In the genomic region with DNA sequence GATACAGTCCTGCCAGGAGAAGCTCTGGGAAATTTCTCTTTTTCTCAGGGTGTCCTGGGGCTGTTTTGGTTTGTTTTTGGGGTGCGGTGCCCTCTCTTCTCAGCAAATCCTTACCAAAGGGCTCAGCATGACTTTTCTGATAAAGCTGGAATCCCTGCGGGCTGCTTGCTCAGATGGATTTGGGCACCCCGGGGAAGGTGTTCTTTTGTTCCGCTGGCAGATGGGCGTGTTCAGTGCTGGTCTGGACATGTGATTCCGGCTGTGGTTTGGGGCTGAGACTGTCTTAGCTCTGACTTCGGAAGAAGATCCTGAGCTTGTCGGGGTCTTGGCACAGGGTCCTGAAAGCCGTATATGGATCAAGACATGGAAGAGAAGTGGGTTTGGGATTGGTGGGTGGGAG, we compare ENCODE assay signal across 12 cellular contexts.
DNase-seq lines count a peak whose midpoint lies in the region; FAIRE-seq lines count a peak whose summit lies in the region.
"Had no signal": no experiment of that assay in that cellular context is flagged by ENCODE, and none has a peak within 500 bp of the region (broad histone marks: within the 10 kb centered on the region; RNA-seq: fewer than 3 reads in every experiment).

No MANE protein-coding gene starts in this region.

- no peak overlapping the region for H3K23ac ChIP-seq in neuronal stem cell (ENCODE audit: low read depth, low read length, poor library complexity)

- DNase-seq in G401 (ENCODE audit: low spot score) (peak; percentile 13), NCI-H345 treated with DMSO at 0.1 percent for 48 hours (lab: John Stamatoyannopoulos, UW; ENCODE audit: unreplicated experiment) (peak; percentile 29), epithelial cell of prostate (ENCODE audit: low read depth, low spot score) (peak; percentile 55), neuronal stem cell (ENCODE audit: low spot score) (no peak), urothelium cell line (ENCODE audit: low spot score) (no peak), occipital lobe (lab: John Stamatoyannopoulos, UW) (no peak), DMS53 (lab: John Stamatoyannopoulos, UW) (no peak), RPMI8226 (no peak)
- DNase-seq: activated CD4-positive, CD25-positive, alpha-beta regulatory T cell treated with anti-CD3 and anti-CD28 coated beads, Interleukin-2, amount 50 U/mL, for 72 hours; effector CD4-positive, alpha-beta T cell; NCI-H187 treated with DMSO at 0.1 percent for 48 hours; transverse colon had no signal

- peak overlapping the region; percentile 70 for H2AFZ ChIP-seq in neuronal stem cell (ENCODE audit: low read length)

- no peak overlapping the region for H4K91ac ChIP-seq in neuronal stem cell (ENCODE audit: low read depth, low read length, poor library complexity)

- no peak overlapping the region for H3K4me2 ChIP-seq in neuronal stem cell (ENCODE audit: insufficient read depth, low read length, poor library complexity, severe bottlenecking)

- H3K9ac ChIP-seq in neuronal stem cell (ENCODE audit: low read depth, low read length, poor library complexity): no peak overlapping the region

- FAIRE-seq in urothelium cell line (lab: Jason Lieb, UNC): no peak

- no peak overlapping the region for H3K14ac ChIP-seq in neuronal stem cell (ENCODE audit: low read length)

- no peaks in the 10 kb centered on the region for H3K36me3 ChIP-seq in neuronal stem cell (replicated peaks in 1 of 2; ENCODE audit: control insufficient read depth in 2 of 2, insufficient read depth in 2 of 2, low read length in 2 of 2)
- H3K36me3 ChIP-seq: transverse colon had no signal

- H2AK5ac ChIP-seq in neuronal stem cell (ENCODE audit: low read depth, low read length): no peak overlapping the region

- no peaks in the 10 kb centered on the region for H3K9me3 ChIP-seq in neuronal stem cell (replicated peaks in 1 of 2; ENCODE audit: control insufficient read depth in 2 of 2, insufficient read depth in 1 of 2, low read depth in 1 of 2, low read length in 2 of 2)
- H3K9me3 ChIP-seq: transverse colon had no signal

- no peak overlapping the region for H2BK15ac ChIP-seq in neuronal stem cell (ENCODE audit: low read length)

- in situ Hi-C loops in G401 (cut with HindIII; ENCODE audit: low sequenced_read_pairs): no loop called here

- H3K27me3 ChIP-seq in neuronal stem cell (ENCODE audit: control insufficient read depth in 3 of 3, insufficient read depth in 3 of 3, low read depth in 1 of 3, low read length in 3 of 3): peaks cover 0 to 27% (median 0%) of the 10 kb centered on the region in 3 experiments
- H3K27me3 ChIP-seq: transverse colon had no signal

- H2BK5ac ChIP-seq in neuronal stem cell (ENCODE audit: low read length): no peak overlapping the region

- H3K79me1 ChIP-seq in neuronal stem cell (ENCODE audit: low read depth, low read length): no peaks in the 10 kb centered on the region

- no peak overlapping the region for H2BK12ac ChIP-seq in neuronal stem cell (ENCODE audit: low read length)

- no peak overlapping the region for H3K4ac ChIP-seq in neuronal stem cell (ENCODE audit: low read length)

- H3K4me3 ChIP-seq in neuronal stem cell (ENCODE audit: low read length in 2 of 2): no peak overlapping the region
- H3K4me3 ChIP-seq: transverse colon had no signal

- H3K4me1 ChIP-seq in neuronal stem cell (ENCODE audit: control insufficient read depth in 2 of 2, insufficient read depth in 1 of 2, low read depth in 1 of 2, low read length in 2 of 2): peaks cover 2 to 9% of the 10 kb centered on the region in 2 donors
- H3K4me1 ChIP-seq: transverse colon had no signal

- no CpG with 5 or more reads among the region's 9 CpGs for WGBS in neuronal stem cell (ENCODE audit: extremely low coverage in 2 of 2, insufficient read length in 2 of 2, insufficient replicate concordance in 1 of 2), 2 donors

- peak overlapping the region; percentile 96 for H3K27ac ChIP-seq in epithelial cell of prostate
- H3K27ac ChIP-seq in neuronal stem cell (replicated peaks; ENCODE audit: low read length): no peak overlapping the region
- H3K27ac ChIP-seq: transverse colon had no signal

- H4K8ac ChIP-seq in neuronal stem cell (ENCODE audit: low read depth, low read length): no peak overlapping the region

- H2BK120ac ChIP-seq in neuronal stem cell (ENCODE audit: low read depth, low read length): no peak overlapping the region

- no peak overlapping the region for H3K18ac ChIP-seq in neuronal stem cell (ENCODE audit: low read length)

Comparison
In these comparisons a context has a peak if more than half of its experiments do, and no peak if none do; other contexts are left out.
1. DNase-seq: peak in G401 (single experiment), NCI-H345 treated with DMSO at 0.1 percent for 48 hours (single experiment) and epithelial cell of prostate (single experiment); none in neuronal stem cell (single experiment), urothelium cell line (single experiment), occipital lobe (single experiment), DMS53 (single experiment) and RPMI8226 (single experiment).